4 cellular contexts compared by ENCODE assay signal in genomic region chr2:144535300-144535699, GRCh38. TPM values are rescaled to one million over a fixed set of nuclear protein-coding genes. Genes with fewer than 3 reads are reported as not detected.
"Had no signal": no experiment of that assay in that cellular context is flagged by ENCODE, and none has a peak within 500 bp of the region (broad histone marks: within the 10 kb centered on the region; RNA-seq: fewer than 3 reads in every experiment).

No MANE protein-coding gene starts in this region.

- H3K4me3 ChIP-seq: GM12878 had no signal

- ATAC-seq: GM12878 had no signal

- DNase-seq: GDM1, GF-D8 had no signal

RNA-seq across cellular contexts. Expression of gene ZEB2, which starts 15.4 kb away (rescaled TPM):
- total RNA-seq: G401 had no signal
